27 cellular contexts compared by ENCODE assay signal in the genomic region with DNA sequence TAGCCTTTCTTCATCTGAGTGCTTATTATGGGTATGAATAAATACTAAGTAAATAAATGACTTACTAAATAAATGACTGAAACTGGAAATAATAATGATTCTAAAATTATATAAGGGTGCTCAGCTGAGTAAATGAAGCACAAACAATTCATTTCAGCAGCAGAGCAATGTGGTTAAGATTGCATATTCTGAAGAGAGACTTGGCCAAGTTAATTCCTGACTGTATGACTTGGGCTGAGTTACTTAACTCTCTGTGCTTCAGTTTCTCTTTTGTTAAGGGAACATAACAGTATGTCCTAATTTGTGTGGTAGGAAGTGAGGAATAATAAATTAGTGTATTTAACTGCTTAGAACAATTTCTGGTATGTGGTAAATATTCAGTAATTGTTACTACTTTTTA. TPM values are rescaled to one million over a fixed set of nuclear protein-coding genes. Genes with fewer than 3 reads are reported as not detected.
DNase-seq lines count a peak whose midpoint lies in the region; ATAC-seq, FAIRE-seq and TF ChIP-seq lines count a peak whose summit lies in the region.
"Had no signal": no experiment of that assay in that cellular context is flagged by ENCODE, and none has a peak within 500 bp of the region (broad histone marks: within the 10 kb centered on the region; RNA-seq: fewer than 3 reads in every experiment).

No MANE protein-coding gene starts in this region.

- no peak for TF ChIP-seq EP300 in HepG2 (IDR thresholded peaks at IDR 0.05; ENCODE audit: low read depth in 2 of 2, low read length in 2 of 2)
- TF ChIP-seq EP300 in HepG2 (CRISPR knock-in tag; IDR thresholded peaks at IDR 0.05; ENCODE audit: borderline replicate concordance), result no peak

- H3K27ac ChIP-seq in right lobe of liver (peak overlapping the region in 2 of 3 donors; percentile 38 to 43), HepG2 (ENCODE audit: extremely low read length, insufficient read depth, low read length) (no peak overlapping the region)
- H3K27ac ChIP-seq: PC-9, testis had no signal

- H3K27me3 ChIP-seq in right lobe of liver (no peaks in the 10 kb centered on the region), HepG2 (ENCODE audit: control insufficient read depth in 1 of 2, insufficient read depth in 2 of 2, low read length in 2 of 2) (no peaks in the 10 kb centered on the region)
- H3K27me3 ChIP-seq: spleen, testis had no signal

- peak; percentile 29 to 65 (median 59) for ATAC-seq in right lobe of liver
- no peak for ATAC-seq in HepG2
- no peak for ATAC-seq in HG03097 (IDR thresholded peaks at IDR 0.05; ENCODE audit: low FRiP score, unreplicated experiment)
- no peak for ATAC-seq in HG03378 (IDR thresholded peaks at IDR 0.05; ENCODE audit: unreplicated experiment)
- ATAC-seq: activated CD4-positive, alpha-beta T cell treated with anti-CD3 and anti-CD28 coated beads for 36 hours; activated CD8-positive, alpha-beta memory T cell treated with anti-CD3 and anti-CD28 coated beads, Interleukin-2, amount 10 ng/mL, durations not matched to agents 7 days and 5 days; activated T-helper 17 cell treated with anti-CD3 and anti-CD28 coated beads, Interleukin-2, amount 50 U/mL, for 72 hours; natural killer cell had no signal

- TF ChIP-seq RAD21 in HepG2 (CRISPR knock-in tag; IDR thresholded peaks at IDR 0.05), result no peak

- H4K20me1 ChIP-seq in HepG2 (ENCODE audit: insufficient read depth, low read length), result no peaks in the 10 kb centered on the region

- H3K79me2 ChIP-seq in HepG2 (ENCODE audit: insufficient read depth, low read length), result no peaks in the 10 kb centered on the region

- H3K4me3 ChIP-seq in right lobe of liver, result no peak overlapping the region
- H3K4me3 ChIP-seq in HepG2 (replicated peaks in 1 of 3; ENCODE audit: insufficient read depth in 1 of 3, low read depth in 2 of 3, low read length in 3 of 3), result no peak overlapping the region
- H3K4me3 ChIP-seq: PC-9, spleen, testis had no signal

- CTCF ChIA-PET in HepG2 (lab: Yijun Ruan, JAX; ENCODE audit: low intra/inter-chr PET ratio, low total read pairs), result no interaction called here

- no peak overlapping the region for H3K4me2 ChIP-seq in HepG2 (ENCODE audit: low read depth, low read length)
- H3K4me2 ChIP-seq: PC-9 had no signal

- TF ChIP-seq CTCF in right lobe of liver (IDR thresholded peaks at IDR 0.05), result no peak
- no peak for TF ChIP-seq CTCF in HepG2 (CRISPR knock-in tag; IDR thresholded peaks at IDR 0.05)
- TF ChIP-seq CTCF in GM10266 (IDR thresholded peaks at IDR 0.05; ENCODE audit: control insufficient read depth, insufficient read depth, low read depth, missing control alignments), result no peak

- H3K4me1 ChIP-seq in right lobe of liver (peaks cover 0 to 35% (median 7%) of the 10 kb centered on the region in 4 donors), HepG2 (ENCODE audit: insufficient read depth, low read length) (peaks cover 18% of the 10 kb centered on the region)
- H3K4me1 ChIP-seq: spleen had no signal

- no peak overlapping the region for H2AFZ ChIP-seq in HepG2 (ENCODE audit: low read length)
- H2AFZ ChIP-seq: PC-9 had no signal

- DNase-seq in right lobe of liver (no peak), HepG2 (ENCODE audit: low spot score) (no peak), amniotic epithelial cell (ENCODE audit: low read depth) (peak; percentile 87), fibroblast of the conjunctiva (ENCODE audit: low read depth) (peak; percentile 22), GM10266 (ENCODE audit: extremely low spot score) (no peak)
- no peak for DNase-seq in stimulated activated CD4-positive, alpha-beta T cell treated with anti-CD3 and anti-CD28 coated beads, Interleukin-15, amount 100 ng/mL, for 24 hours
- DNase-seq: activated CD4-positive, alpha-beta T cell treated with anti-CD3 and anti-CD28 coated beads for 36 hours; activated CD8-positive, alpha-beta memory T cell treated with anti-CD3 and anti-CD28 coated beads, Interleukin-2, amount 10 ng/mL, durations not matched to agents 7 days and 5 days; activated naive CD8-positive, alpha-beta T cell treated with anti-CD3 and anti-CD28 coated beads, Interleukin-2, amount 10 ng/mL, durations not matched to agents 7 days and 5 days; caudate nucleus; CD4-positive, alpha-beta memory T cell; DMS53; effector CD8-positive, alpha-beta T cell; hypothalamus; kidney; natural killer cell; NCI-H1417; NCI-H2171 treated with DMSO at 0.1 percent for 48 hours; NCI-H748 treated with DMSO at 0.1 percent for 48 hours; PC-9; spleen; testis had no signal

- no TSS peak for BruUV-seq in HepG2 (replicated peaks; lab: Mats Ljungman, UMichigan)

- peaks cover 0 to 22% (median 2%) of the 10 kb centered on the region in 4 donors for H3K36me3 ChIP-seq in right lobe of liver
- peaks cover 0 to 2% of the 10 kb centered on the region in 2 experiments; a peak in 2 of 5 replicates for H3K36me3 ChIP-seq in HepG2 (replicated peaks in 1 of 2; ENCODE audit: control insufficient read depth in 1 of 2, insufficient read depth in 2 of 2, low read length in 2 of 2)

- intact Hi-C loops in right lobe of liver (cut with DNase I) (no loop called here), HepG2 (cut with micrococcal nuclease; ENCODE audit: unreplicated experiment) (no loop called here)

- H3K9me3 ChIP-seq in right lobe of liver (no peaks in the 10 kb centered on the region), HepG2 (ENCODE audit: low read length) (no peaks in the 10 kb centered on the region)
- H3K9me3 ChIP-seq: spleen, testis had no signal

- POLR2A ChIA-PET in HepG2 (lab: Yijun Ruan, JAX), result no interaction called here

- no peak overlapping the region for H3K9ac ChIP-seq in HepG2 (ENCODE audit: insufficient read depth, low read depth, low read length)

- in situ Hi-C loops in HepG2 (cut with HindIII; ENCODE audit: extremely low pct_ligation_motif_present, low pct_unique_long_range_greater_than_20kb), result no loop called here

- TF ChIP-seq POLR2A in right lobe of liver (IDR thresholded peaks at IDR 0.05) (no peak), HepG2 (IDR thresholded peaks at IDR 0.05; ENCODE audit: insufficient read depth in 1 of 2, low read depth in 2 of 2, low read length in 2 of 2) (no peak)

- FAIRE-seq in HepG2 (lab: Jason Lieb, UNC), result no peak
- FAIRE-seq: A204.1, GM19239, kidney had no signal

TF ChIP-seq in HepG2, 621 proteins besides CTCF, POLR2A, EP300 and RAD21 (continues in another document):
- TF ChIP-seq SRSF4 (IDR thresholded peaks at IDR 0.05; ENCODE audit: low read depth, low read length, poor library complexity, severe bottlenecking), result no peak
- TF ChIP-seq ARID5B (CRISPR knock-in tag; IDR thresholded peaks at IDR 0.05), result no peak
- no peak for TF ChIP-seq ZMAT3 (CRISPR knock-in tag; conservative IDR thresholded peaks at IDR 0.05)

RNA-seq across cellular contexts. Expression of gene AGL, which starts 19.1 kb away (rescaled TPM):
- 10 to 100 TPM; 22.5 to 46.5 (median 33.5) TPM for total RNA-seq in right lobe of liver
- 13.1 and 28.0 TPM in 2 replicates for total RNA-seq in HepG2 (2016; rRNA removed; fragmentation: Illumina TruSeq; extraction: Trizol)
- 1.1 and 1.9 TPM in 2 replicates for total RNA-seq in HepG2 (2016; cell fraction: cytosol; rRNA removed; fragmentation: Illumina TruSeq; extraction: Trizol; ENCODE audit: low read depth)
- total RNA-seq in HepG2 (2016; cell fraction: insoluble cytoplasmic fraction; rRNA removed; fragmentation: Illumina TruSeq; extraction: Trizol), result 12.5 and 27.4 TPM in 2 replicates
- 4.2 and 4.7 TPM in 2 replicates for total RNA-seq in HepG2 (2016; cell fraction: membrane; rRNA removed; fragmentation: Illumina TruSeq; extraction: Trizol)
- 15.4 and 17.3 TPM in 2 replicates for total RNA-seq in HepG2 (2016; cell fraction: nucleus; rRNA removed; fragmentation: Illumina TruSeq; extraction: Trizol)
- polyA plus RNA-seq in HepG2 (2011; rRNA removed), result 3.9 and 4.3 TPM in 2 replicates
- 1.2 and 2.1 TPM in 2 replicates for polyA plus RNA-seq in HepG2 (2011; cell fraction: cytosol; rRNA removed)
- 6.2 and 7.1 TPM in 2 replicates for polyA plus RNA-seq in HepG2 (2011; cell fraction: nucleus; rRNA removed)
- polyA plus RNA-seq in HepG2 (2012), result 7.7 and 9.8 TPM in 2 replicates
- 0.58 and 0.61 TPM in 2 replicates for polyA plus RNA-seq in HepG2 (2016; cell fraction: cytosol; fragmentation: Illumina TruSeq; extraction: Trizol; ENCODE audit: low read depth)
- 13.4 and 15.7 TPM in 2 replicates for polyA plus RNA-seq in HepG2 (2016; cell fraction: insoluble cytoplasmic fraction; fragmentation: Illumina TruSeq; extraction: Trizol; ENCODE audit: low read depth)
- polyA plus RNA-seq in HepG2 (2016; cell fraction: membrane; fragmentation: Illumina TruSeq; extraction: Trizol; ENCODE audit: low read depth), result 1.3 and 1.5 TPM in 2 replicates
- polyA plus RNA-seq in HepG2 (2016; cell fraction: nucleus; fragmentation: Illumina TruSeq; extraction: Trizol; ENCODE audit: insufficient read depth, low read depth), result 17.2 and 17.6 TPM in 2 replicates
- 5.1 and 7.4 TPM in 2 replicates for polyA minus RNA-seq in HepG2 (2011; rRNA and poly(A)+ RNA removed; ENCODE audit: low replicate concordance)
- polyA minus RNA-seq in HepG2 (2011; cell fraction: cytosol; rRNA and poly(A)+ RNA removed), result 8.9 TPM in 2 replicates
- 19.3 and 22.3 TPM in 2 replicates for polyA minus RNA-seq in HepG2 (2011; cell fraction: nucleus; rRNA and poly(A)+ RNA removed)

Comparison
In these comparisons a context has a peak if more than half of its experiments do, and no peak if none do; other contexts are left out.
1. ATAC-seq: peak in right lobe of liver (4 of 4); none in HepG2 (single experiment), HG03097 (single experiment) and HG03378 (single experiment).
2. DNase-seq: peak in amniotic epithelial cell (single experiment) and fibroblast of the conjunctiva (single experiment); none in right lobe of liver (0 of 3), HepG2 (single experiment), GM10266 (single experiment) and stimulated activated CD4-positive, alpha-beta T cell treated with anti-CD3 and anti-CD28 coated beads, Interleukin-15, amount 100 ng/mL, for 24 hours (single experiment).